Comparison of ENCODE assay signal across 17 cellular contexts in the genomic region with DNA sequence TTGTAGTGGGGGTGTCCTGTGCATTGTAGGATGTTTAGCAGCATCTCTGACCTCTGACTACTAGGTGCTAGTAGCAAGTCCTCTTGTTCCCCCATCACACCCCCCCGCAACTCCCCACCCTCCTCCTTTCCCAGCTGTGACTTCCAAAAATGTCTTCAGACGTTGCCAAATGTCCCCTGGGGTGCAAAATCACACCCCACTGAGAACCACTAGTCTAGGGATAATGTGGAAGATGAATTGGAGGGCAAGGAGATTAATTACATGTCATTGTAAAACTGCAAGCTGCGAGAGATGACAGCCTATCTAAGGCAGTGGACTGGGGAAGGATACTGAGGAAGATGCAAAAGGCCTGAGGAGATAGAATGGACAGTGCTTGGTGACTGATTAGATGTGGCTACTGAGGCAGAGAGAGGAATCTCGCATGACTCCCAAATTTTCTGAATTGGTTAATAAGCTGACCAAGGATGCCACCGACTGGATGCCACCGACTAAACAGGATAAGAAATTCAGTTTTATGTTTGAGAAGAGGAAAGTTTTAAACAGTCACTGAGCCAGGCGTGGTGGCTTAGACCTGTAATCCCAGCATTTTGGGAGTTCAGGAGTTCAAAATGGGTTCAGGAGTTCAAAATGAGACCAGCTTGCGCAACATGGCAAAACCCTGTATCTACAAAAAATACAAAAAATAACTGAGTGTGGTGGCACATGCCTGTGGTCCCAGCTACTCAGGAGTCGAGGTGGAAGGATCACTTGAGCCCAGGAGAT. TPM values are rescaled to one million over a fixed set of nuclear protein-coding genes. Genes with fewer than 3 reads are reported as not detected.
DNase-seq lines count a peak whose midpoint lies in the region; ATAC-seq, FAIRE-seq and TF ChIP-seq lines count a peak whose summit lies in the region.
"Had no signal": no experiment of that assay in that cellular context is flagged by ENCODE, and none has a peak within 500 bp of the region (broad histone marks: within the 10 kb centered on the region; RNA-seq: fewer than 3 reads in every experiment).

No MANE protein-coding gene starts in this region.

- H3K27me3 ChIP-seq in MG63 = no peaks in the 10 kb centered on the region
- H3K27me3 ChIP-seq: body of pancreas, right atrium auricular region, vagina had no signal

- H3K4me3 Mint-ChIP-seq in activated CD4-positive, alpha-beta T cell treated with anti-CD3 and anti-CD28 coated beads, Interleukin-2, amount 10 ng/mL, durations not matched to agents 7 days and 5 days = no peak overlapping the region
- H3K4me3 Mint-ChIP-seq: activated CD4-positive, alpha-beta T cell treated with anti-CD3 and anti-CD28 coated beads, Interleukin-2, amount 10 ng/mL, durations not matched to agents 24 days and 14 days; activated naive CD4-positive, alpha-beta T cell treated with anti-CD3 and anti-CD28 coated beads, Interleukin-2, amount 50 U/mL, for 24 hours; neural progenitor cell had no signal

- DNase-seq in activated CD4-positive, alpha-beta T cell treated with anti-CD3 and anti-CD28 coated beads, Interleukin-2, amount 10 ng/mL, durations not matched to agents 7 days and 5 days = no peak
- DNase-seq in activated CD4-positive, alpha-beta T cell treated with anti-CD3 and anti-CD28 coated beads, Interleukin-2, amount 50 U/mL, for 4 hours = no peak
- DNase-seq in OCI-M1 (lab: John Stamatoyannopoulos, UW) (peak; percentile 7), fibroblast of pulmonary artery (ENCODE audit: low read depth) (peak; percentile 24), MG63 (no peak), Right ventricle myocardium superior (no peak), mucosa of descending colon (no peak), RCC 7860 (ENCODE audit: low spot score) (no peak)
- DNase-seq: activated CD4-positive, alpha-beta T cell treated with anti-CD3 and anti-CD28 coated beads, Interleukin-2, amount 10 ng/mL, durations not matched to agents 24 days and 14 days; body of pancreas; Calu3; erythroblast; T1000 had no signal

- H3K4me3 ChIP-seq in fibroblast of pulmonary artery (replicated peaks; ENCODE audit: low read depth, low read length) = no peak overlapping the region
- H3K4me3 ChIP-seq in MG63 = no peak overlapping the region
- H3K4me3 ChIP-seq in mucosa of descending colon = no peak overlapping the region
- H3K4me3 ChIP-seq: body of pancreas, neural progenitor cell, right atrium auricular region, vagina had no signal

- TF ChIP-seq CTCF in fibroblast of pulmonary artery (IDR thresholded peaks at IDR 0.05; ENCODE audit: low read length, missing control alignments) (no peak), mucosa of descending colon (IDR thresholded peaks at IDR 0.05) (no peak)

- H3K27me3 Mint-ChIP-seq in activated CD4-positive, alpha-beta T cell treated with anti-CD3 and anti-CD28 coated beads, Interleukin-2, amount 10 ng/mL, durations not matched to agents 7 days and 5 days = peaks cover 2% of the 10 kb centered on the region
- H3K27me3 Mint-ChIP-seq: activated naive CD4-positive, alpha-beta T cell treated with anti-CD3 and anti-CD28 coated beads, Interleukin-2, amount 50 U/mL, for 24 hours had no signal

- peaks cover 28% of the 10 kb centered on the region for H3K4me1 Mint-ChIP-seq in activated CD4-positive, alpha-beta T cell treated with anti-CD3 and anti-CD28 coated beads, Interleukin-2, amount 10 ng/mL, durations not matched to agents 7 days and 5 days

- ATAC-seq in Right ventricle myocardium superior (ENCODE audit: poor library complexity) (no peak), mucosa of descending colon (no peak)
- ATAC-seq: body of pancreas had no signal

- POLR2A ChIA-PET in activated CD4-positive, alpha-beta T cell treated with anti-CD3 and anti-CD28 coated beads, Interleukin-2, amount 10 ng/mL, durations not matched to agents 7 days and 5 days (lab: Charles Lee) = interaction anchor here (0.7 kb wide), 1 partner anchor 76 kb away, joined by 3 read pairs; no protein-coding TSS in a partner anchor

- H3K9me3 ChIP-seq in MG63 (no peaks in the 10 kb centered on the region), mucosa of descending colon (no peaks in the 10 kb centered on the region)
- H3K9me3 ChIP-seq: body of pancreas, right atrium auricular region, vagina had no signal

- peak overlapping the region; percentile 10 for H3K27ac Mint-ChIP-seq in activated CD4-positive, alpha-beta T cell treated with anti-CD3 and anti-CD28 coated beads, Interleukin-2, amount 10 ng/mL, durations not matched to agents 7 days and 5 days
- H3K27ac Mint-ChIP-seq: activated CD4-positive, alpha-beta T cell treated with anti-CD3 and anti-CD28 coated beads, Interleukin-2, amount 10 ng/mL, durations not matched to agents 24 days and 14 days; activated naive CD4-positive, alpha-beta T cell treated with anti-CD3 and anti-CD28 coated beads, Interleukin-2, amount 50 U/mL, for 24 hours; neural progenitor cell had no signal

- peaks cover 12% of the 10 kb centered on the region for H3K36me3 Mint-ChIP-seq in activated CD4-positive, alpha-beta T cell treated with anti-CD3 and anti-CD28 coated beads, Interleukin-2, amount 10 ng/mL, durations not matched to agents 7 days and 5 days (ENCODE audit: low read depth)
- H3K36me3 Mint-ChIP-seq: activated naive CD4-positive, alpha-beta T cell treated with anti-CD3 and anti-CD28 coated beads, Interleukin-2, amount 50 U/mL, for 24 hours; neural progenitor cell had no signal

- H3K9me3 Mint-ChIP-seq in activated CD4-positive, alpha-beta T cell treated with anti-CD3 and anti-CD28 coated beads, Interleukin-2, amount 10 ng/mL, durations not matched to agents 7 days and 5 days = no peaks in the 10 kb centered on the region
- H3K9me3 Mint-ChIP-seq: activated CD4-positive, alpha-beta T cell treated with anti-CD3 and anti-CD28 coated beads, Interleukin-2, amount 10 ng/mL, durations not matched to agents 24 days and 14 days; activated naive CD4-positive, alpha-beta T cell treated with anti-CD3 and anti-CD28 coated beads, Interleukin-2, amount 50 U/mL, for 24 hours; neural progenitor cell had no signal

- H3K4me1 ChIP-seq in mucosa of descending colon (ENCODE audit: low read depth) = peaks cover 5% of the 10 kb centered on the region

- CTCF ChIA-PET in activated CD4-positive, alpha-beta T cell treated with anti-CD3 and anti-CD28 coated beads, Interleukin-2, amount 10 ng/mL, durations not matched to agents 7 days and 5 days (lab: Charles Lee) = no interaction called here

- FAIRE-seq in RCC 7860 (lab: Jason Lieb, UNC) = no peak

- H3K36me3 ChIP-seq in MG63 (no peaks in the 10 kb centered on the region; the same call in none of the 2 replicates), mucosa of descending colon (ENCODE audit: low read depth) (no peaks in the 10 kb centered on the region)
- H3K36me3 ChIP-seq: neural progenitor cell, right atrium auricular region, vagina had no signal

- intact Hi-C loops in Right ventricle myocardium superior (cut with DNase I) (no loop called here), mucosa of descending colon (cut with DNase I, micrococcal nuclease) (no loop called here)

RNA-seq across cellular contexts. Expression of a gene that starts 3.1 kb away (rescaled TPM):
- total RNA-seq in activated CD4-positive, alpha-beta T cell treated with anti-CD3 and anti-CD28 coated beads, Interleukin-2, amount 10 ng/mL, durations not matched to agents 7 days and 5 days = 100 to 1,000 TPM; 198 to 212 TPM
- total RNA-seq in MG63 (2014; rRNA removed; shearing (Covaris generic); ENCODE audit: low replicate concordance) = 58.9 and 61.9 TPM in 2 replicates
- total RNA-seq in Right ventricle myocardium superior (94.1 TPM), mucosa of descending colon (100 to 1,000 TPM in 2 of 3 donors, 10 to 100 TPM in 1; 97.1 to 132 (median 103) TPM)

Comparison
In these comparisons a context has a peak if more than half of its experiments do, and no peak if none do; other contexts are left out.
1. DNase-seq: peak in OCI-M1 (single experiment) and fibroblast of pulmonary artery (single experiment); none in activated CD4-positive, alpha-beta T cell treated with anti-CD3 and anti-CD28 coated beads, Interleukin-2, amount 10 ng/mL, durations not matched to agents 7 days and 5 days (single experiment), activated CD4-positive, alpha-beta T cell treated with anti-CD3 and anti-CD28 coated beads, Interleukin-2, amount 50 U/mL, for 4 hours (0 of 2), MG63 (single experiment), Right ventricle myocardium superior (single experiment), mucosa of descending colon (0 of 3) and RCC 7860 (single experiment).